In the genomic region with DNA sequence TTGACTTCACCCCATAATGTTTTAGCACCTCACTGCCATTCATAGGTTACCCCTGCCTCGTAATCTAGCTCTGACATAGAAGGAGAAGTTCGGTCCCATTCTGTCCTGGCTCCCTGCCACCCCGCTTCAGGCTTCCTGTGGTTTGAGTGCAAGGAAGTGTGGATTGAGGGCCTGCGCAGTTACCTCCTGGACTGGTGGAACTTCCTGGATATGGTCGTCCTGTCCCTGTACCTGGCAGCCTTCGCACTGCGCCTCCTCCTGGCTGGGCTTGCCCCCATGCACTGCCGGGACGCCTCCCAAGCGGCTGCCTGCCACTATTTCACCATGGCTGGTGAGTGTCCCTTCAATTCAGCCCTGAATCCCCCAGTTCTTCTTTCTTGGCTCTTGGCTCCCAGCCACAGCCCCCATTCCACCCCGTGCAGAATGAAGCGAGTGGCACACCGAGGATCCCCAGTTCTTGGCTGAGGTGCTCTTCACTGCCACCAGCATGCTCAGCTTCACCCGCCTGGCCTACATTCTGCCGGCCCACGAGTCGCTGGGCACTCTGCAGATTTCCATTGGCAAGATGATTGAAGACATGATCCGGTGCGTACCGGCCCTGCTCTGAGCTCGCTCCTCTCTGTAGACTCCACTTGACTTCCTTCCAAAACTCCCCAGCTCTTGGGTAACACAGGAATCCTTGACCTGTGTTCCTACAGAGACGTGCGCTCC, we compare ENCODE assay signal across 14 cellular contexts. TPM values are rescaled to one million over a fixed set of nuclear protein-coding genes. Genes with fewer than 3 reads are reported as not detected.
DNase-seq lines count a peak whose midpoint lies in the region; ATAC-seq and TF ChIP-seq lines count a peak whose summit lies in the region.
"Had no signal": no experiment of that assay in that cellular context is flagged by ENCODE, and none has a peak within 500 bp of the region (broad histone marks: within the 10 kb centered on the region; RNA-seq: fewer than 3 reads in every experiment).

No MANE protein-coding gene starts in this region.

- no peak overlapping the region for H3K4me3 ChIP-seq in H7 (ENCODE audit: insufficient read depth, low read depth, low read length)
- no peak overlapping the region for H3K4me3 ChIP-seq in CD8-positive, alpha-beta T cell (ENCODE audit: low read depth, low read length)

- no peaks in the 10 kb centered on the region for H3K4me1 ChIP-seq in CD8-positive, alpha-beta T cell (ENCODE audit: insufficient read depth, low read length)

- POLR2A ChIA-PET in activated CD8-positive, alpha-beta T cell treated with anti-CD3 and anti-CD28 coated beads for 36 hours (lab: Charles Lee): interaction anchor here (1.2 to 1.8 kb wide), 2 partner anchors 11 to 17 kb away, joined by 3 to 5 read pairs; no protein-coding TSS in a partner anchor
- POLR2A ChIA-PET in CD8-positive, alpha-beta T cell (lab: Charles Lee): no interaction called here

- H3K36me3 Mint-ChIP-seq in activated CD8-positive, alpha-beta T cell treated with anti-CD3 and anti-CD28 coated beads for 36 hours (ENCODE audit: low read depth): no peaks in the 10 kb centered on the region
- H3K36me3 Mint-ChIP-seq in activated T-helper 2 cell treated with anti-CD3 and anti-CD28 coated beads, Interferon-gamma antibody, Interleukin-2, Interleukin-4, amounts not matched to agents 10 μg/mL and 5 μg/mL and 100 μg/mL, durations not matched to agents 14 hours and 24 hours and 36 hours (ENCODE audit: low read depth): no peaks in the 10 kb centered on the region
- H3K36me3 Mint-ChIP-seq in CD8-positive, alpha-beta T cell: no peaks in the 10 kb centered on the region

- no peaks in the 10 kb centered on the region for H3K36me3 ChIP-seq in H7 (replicated peaks; ENCODE audit: control insufficient read depth, insufficient read depth, low read length)
- no peaks in the 10 kb centered on the region for H3K36me3 ChIP-seq in CD8-positive, alpha-beta T cell (ENCODE audit: insufficient read depth, low read length)

- H3K27ac Mint-ChIP-seq in activated CD8-positive, alpha-beta T cell treated with anti-CD3 and anti-CD28 coated beads for 36 hours: no peak overlapping the region
- H3K27ac Mint-ChIP-seq in activated T-helper 2 cell treated with anti-CD3 and anti-CD28 coated beads, Interferon-gamma antibody, Interleukin-2, Interleukin-4, amounts not matched to agents 10 μg/mL and 5 μg/mL and 100 μg/mL, durations not matched to agents 14 hours and 24 hours and 36 hours: no peak overlapping the region
- no peak overlapping the region for H3K27ac Mint-ChIP-seq in CD8-positive, alpha-beta T cell

- TF ChIP-seq CTCF in activated CD8-positive, alpha-beta T cell treated with anti-CD3 and anti-CD28 coated beads for 36 hours (IDR thresholded peaks at IDR 0.05): no peak
- no peak for TF ChIP-seq CTCF in CD8-positive, alpha-beta T cell (IDR thresholded peaks at IDR 0.05)

- H3K27me3 Mint-ChIP-seq in activated CD8-positive, alpha-beta T cell treated with anti-CD3 and anti-CD28 coated beads for 36 hours: peaks cover 3% of the 10 kb centered on the region
- peaks cover 4% of the 10 kb centered on the region for H3K27me3 Mint-ChIP-seq in activated T-helper 2 cell treated with anti-CD3 and anti-CD28 coated beads, Interferon-gamma antibody, Interleukin-2, Interleukin-4, amounts not matched to agents 10 μg/mL and 5 μg/mL and 100 μg/mL, durations not matched to agents 14 hours and 24 hours and 36 hours (ENCODE audit: low read depth)
- no peaks in the 10 kb centered on the region for H3K27me3 Mint-ChIP-seq in CD8-positive, alpha-beta T cell (ENCODE audit: low read depth)

- DNase-seq in H7: peak; percentile 64
- DNase-seq in activated CD8-positive, alpha-beta T cell treated with anti-CD3 and anti-CD28 coated beads for 36 hours: peak; percentile 22
- DNase-seq in kidney tubule cell (ENCODE audit: low spot score): peak; percentile 41
- DNase-seq in stimulated activated naive CD8-positive, alpha-beta T cell treated with anti-CD3 and anti-CD28 coated beads, Interleukin-15, Interleukin-2, amounts not matched to agents 100 U/mL and 50 U/mL, for 24 hours: peak; percentile 13
- DNase-seq in activated T-helper 2 cell treated with anti-CD3 and anti-CD28 coated beads, Interferon-gamma antibody, Interleukin-2, Interleukin-4, amounts not matched to agents 10 μg/mL and 5 μg/mL and 100 μg/mL, durations not matched to agents 14 hours and 24 hours and 36 hours (ENCODE audit: low spot score): no peak
- DNase-seq in CD8-positive, alpha-beta T cell: no peak
- DNase-seq: activated CD4-positive, alpha-beta T cell treated with anti-CD3 and anti-CD28 coated beads, Interleukin-2, amount 50 U/mL, for 1 hour; effector memory CD4-positive, alpha-beta T cell; hippocampal formation; NCI-H446 treated with DMSO at 0.1 percent for 48 hours; SHP77; stimulated activated naive CD4-positive, alpha-beta T cell had no signal

- ATAC-seq in activated CD8-positive, alpha-beta T cell treated with anti-CD3 and anti-CD28 coated beads for 36 hours: no peak
- peak; percentile 45 for ATAC-seq in stimulated activated naive CD8-positive, alpha-beta T cell treated with anti-CD3 and anti-CD28 coated beads, Interleukin-15, Interleukin-2, amounts not matched to agents 100 U/mL and 50 U/mL, for 24 hours
- ATAC-seq in GM19397 (IDR thresholded peaks at IDR 0.05; ENCODE audit: unreplicated experiment): no peak
- no peak for ATAC-seq in CD8-positive, alpha-beta T cell

- CTCF ChIA-PET in activated CD8-positive, alpha-beta T cell treated with anti-CD3 and anti-CD28 coated beads for 36 hours (lab: Charles Lee): no interaction called here
- CTCF ChIA-PET in CD8-positive, alpha-beta T cell (lab: Charles Lee): interaction anchor here (0.8 to 1.3 kb wide), 2 partner anchors 8 to 16 kb away, joined by 3 to 4 read pairs; no protein-coding TSS in a partner anchor

- H3K9me3 ChIP-seq in CD8-positive, alpha-beta T cell (ENCODE audit: low read length): no peaks in the 10 kb centered on the region

- H3K4me3 Mint-ChIP-seq in activated CD8-positive, alpha-beta T cell treated with anti-CD3 and anti-CD28 coated beads for 36 hours: no peak overlapping the region
- H3K4me3 Mint-ChIP-seq in activated T-helper 2 cell treated with anti-CD3 and anti-CD28 coated beads, Interferon-gamma antibody, Interleukin-2, Interleukin-4, amounts not matched to agents 10 μg/mL and 5 μg/mL and 100 μg/mL, durations not matched to agents 14 hours and 24 hours and 36 hours (ENCODE audit: low read depth): no peak overlapping the region
- H3K4me3 Mint-ChIP-seq in CD8-positive, alpha-beta T cell: no peak overlapping the region

- H3K9me3 Mint-ChIP-seq in activated CD8-positive, alpha-beta T cell treated with anti-CD3 and anti-CD28 coated beads for 36 hours: no peaks in the 10 kb centered on the region
- H3K9me3 Mint-ChIP-seq in activated T-helper 2 cell treated with anti-CD3 and anti-CD28 coated beads, Interferon-gamma antibody, Interleukin-2, Interleukin-4, amounts not matched to agents 10 μg/mL and 5 μg/mL and 100 μg/mL, durations not matched to agents 14 hours and 24 hours and 36 hours: no peaks in the 10 kb centered on the region
- no peaks in the 10 kb centered on the region for H3K9me3 Mint-ChIP-seq in CD8-positive, alpha-beta T cell

- H3K4me1 Mint-ChIP-seq in activated CD8-positive, alpha-beta T cell treated with anti-CD3 and anti-CD28 coated beads for 36 hours (ENCODE audit: low read depth): peaks cover 3% of the 10 kb centered on the region
- no peaks in the 10 kb centered on the region for H3K4me1 Mint-ChIP-seq in activated T-helper 2 cell treated with anti-CD3 and anti-CD28 coated beads, Interferon-gamma antibody, Interleukin-2, Interleukin-4, amounts not matched to agents 10 μg/mL and 5 μg/mL and 100 μg/mL, durations not matched to agents 14 hours and 24 hours and 36 hours (ENCODE audit: low read depth)
- H3K4me1 Mint-ChIP-seq in CD8-positive, alpha-beta T cell (ENCODE audit: low read depth): peaks cover 5% of the 10 kb centered on the region

- no peaks in the 10 kb centered on the region for H3K27me3 ChIP-seq in H7 (ENCODE audit: control insufficient read depth, insufficient read depth, low read length)
- no peaks in the 10 kb centered on the region for H3K27me3 ChIP-seq in CD8-positive, alpha-beta T cell (ENCODE audit: insufficient read depth, low read length)

- intact Hi-C loops in activated CD8-positive, alpha-beta T cell treated with anti-CD3 and anti-CD28 coated beads for 36 hours (cut with micrococcal nuclease): no loop called here
- intact Hi-C loops in activated T-helper 2 cell treated with anti-CD3 and anti-CD28 coated beads, Interferon-gamma antibody, Interleukin-2, Interleukin-4, amounts not matched to agents 10 μg/mL and 5 μg/mL and 100 μg/mL, durations not matched to agents 14 hours and 24 hours and 36 hours (cut with micrococcal nuclease): no loop called here
- intact Hi-C loops in CD8-positive, alpha-beta T cell (cut with DNase I, micrococcal nuclease): no loop called here

- no peak overlapping the region for H3K27ac ChIP-seq in CD8-positive, alpha-beta T cell (ENCODE audit: low read depth, low read length)
- H3K27ac ChIP-seq: KMS-11 had no signal

RNA-seq across cellular contexts. Expression of gene ART5, which starts 15.4 kb away (rescaled TPM):
- total RNA-seq in H7 (2014; rRNA removed; shearing (Covaris generic)): 6.5 and 15.0 TPM in 2 replicates
- not detected for total RNA-seq in activated CD8-positive, alpha-beta T cell treated with anti-CD3 and anti-CD28 coated beads for 36 hours
- not detected in 2 replicates for total RNA-seq in activated T-helper 2 cell treated with anti-CD3 and anti-CD28 coated beads, Interferon-gamma antibody, Interleukin-2, Interleukin-4, amounts not matched to agents 10 μg/mL and 5 μg/mL and 100 μg/mL, durations not matched to agents 14 hours and 24 hours and 36 hours
- total RNA-seq in CD8-positive, alpha-beta T cell: not detected

RNA-seq across cellular contexts. Expression of gene ART1, which starts 18.5 kb away (rescaled TPM):
- total RNA-seq in H7 (2014; rRNA removed; shearing (Covaris generic)): 0.07 TPM in 1 of 2 replicates, not detected in the other
- total RNA-seq in activated CD8-positive, alpha-beta T cell treated with anti-CD3 and anti-CD28 coated beads for 36 hours: not detected
- not detected in 2 replicates for total RNA-seq in activated T-helper 2 cell treated with anti-CD3 and anti-CD28 coated beads, Interferon-gamma antibody, Interleukin-2, Interleukin-4, amounts not matched to agents 10 μg/mL and 5 μg/mL and 100 μg/mL, durations not matched to agents 14 hours and 24 hours and 36 hours
- not detected for total RNA-seq in CD8-positive, alpha-beta T cell

RNA-seq across cellular contexts. Expression of gene CHRNA10, which starts 44.8 kb away (rescaled TPM):
- 0.66 and 0.67 TPM in 2 replicates for total RNA-seq in H7 (2014; rRNA removed; shearing (Covaris generic))
- total RNA-seq in activated CD8-positive, alpha-beta T cell treated with anti-CD3 and anti-CD28 coated beads for 36 hours: 1 to 10 TPM in 1 of 2 experiments, under 1 TPM in 1; 0.58 to 1.0 TPM
- 2.2 and 2.4 TPM in 2 replicates for total RNA-seq in activated T-helper 2 cell treated with anti-CD3 and anti-CD28 coated beads, Interferon-gamma antibody, Interleukin-2, Interleukin-4, amounts not matched to agents 10 μg/mL and 5 μg/mL and 100 μg/mL, durations not matched to agents 14 hours and 24 hours and 36 hours
- total RNA-seq in CD8-positive, alpha-beta T cell: under 1 TPM; 0.33 to 0.41 TPM

Comparison
In these comparisons a context has a peak if more than half of its experiments do, and no peak if none do; other contexts are left out.
1. DNase-seq: peak in H7 (single experiment), activated CD8-positive, alpha-beta T cell treated with anti-CD3 and anti-CD28 coated beads for 36 hours (single experiment), kidney tubule cell (single experiment) and stimulated activated naive CD8-positive, alpha-beta T cell treated with anti-CD3 and anti-CD28 coated beads, Interleukin-15, Interleukin-2, amounts not matched to agents 100 U/mL and 50 U/mL, for 24 hours (single experiment); none in activated T-helper 2 cell treated with anti-CD3 and anti-CD28 coated beads, Interferon-gamma antibody, Interleukin-2, Interleukin-4, amounts not matched to agents 10 μg/mL and 5 μg/mL and 100 μg/mL, durations not matched to agents 14 hours and 24 hours and 36 hours (single experiment) and CD8-positive, alpha-beta T cell (0 of 7).